In the genomic region with DNA sequence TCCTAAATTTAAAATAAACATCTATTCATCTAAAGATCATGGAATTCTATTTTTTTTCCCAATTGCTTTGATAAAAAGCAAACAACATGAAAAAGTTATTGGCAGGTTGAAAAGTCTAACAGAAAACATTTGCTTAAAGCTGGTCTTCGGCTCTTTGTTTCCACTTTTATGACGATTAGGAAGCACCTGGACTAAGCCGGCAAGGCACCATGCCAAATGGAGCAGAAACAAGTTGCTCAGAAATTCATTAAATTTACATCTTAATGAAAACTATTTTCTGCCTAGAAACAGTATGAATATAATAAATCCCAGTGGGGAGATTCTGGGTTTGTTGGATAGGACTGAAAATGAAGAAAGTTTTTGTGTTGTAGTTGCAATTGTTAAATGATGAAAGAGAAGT, we compare ENCODE assay signal across 20 cellular contexts.
DNase-seq lines count a peak whose midpoint lies in the region; ATAC-seq lines count a peak whose summit lies in the region.
"Had no signal": no experiment of that assay in that cellular context is flagged by ENCODE, and none has a peak within 500 bp of the region (broad histone marks: within the 10 kb centered on the region; RNA-seq: fewer than 3 reads in every experiment).

No MANE protein-coding gene starts in this region.

- peaks cover 11% of the 10 kb centered on the region; the same call in 1 of the 2 replicates for H3K9me3 ChIP-seq in BLaER1
- H3K9me3 ChIP-seq in HAP-1, result no peaks in the 10 kb centered on the region; the same call in 1 of the 2 replicates
- H3K9me3 ChIP-seq in effector memory CD4-positive, alpha-beta T cell (ENCODE audit: control insufficient read depth, low read length), result no peaks in the 10 kb centered on the region

- no peak overlapping the region for H3K4me3 Mint-ChIP-seq in memory B cell
- H3K4me3 Mint-ChIP-seq: CD14-positive monocyte, T-cell had no signal

- peak overlapping the region; percentile 24; the same call in 1 of the 2 replicates for H3K4me3 ChIP-seq in BLaER1
- H3K4me3 ChIP-seq in HAP-1, result no peak overlapping the region
- no peak overlapping the region for H3K4me3 ChIP-seq in effector memory CD4-positive, alpha-beta T cell (ENCODE audit: insufficient read depth, low read depth, low read length, poor library complexity, severe bottlenecking)
- H3K4me3 ChIP-seq: GM23248 had no signal

- H4K20me1 ChIP-seq in BLaER1, result no peaks in the 10 kb centered on the region

- peak; percentile 76 for ATAC-seq in memory B cell (ENCODE audit: low read depth)
- ATAC-seq: SK-N-SH treated with all-trans-retinoic acid at 6 μM for 48 hours, T-cell had no signal

- H3K4me1 ChIP-seq in BLaER1 (peaks cover 34% of the 10 kb centered on the region), HAP-1 (no peaks in the 10 kb centered on the region)
- no peaks in the 10 kb centered on the region for H3K4me1 ChIP-seq in effector memory CD4-positive, alpha-beta T cell (ENCODE audit: control insufficient read depth, insufficient read depth, low read length, poor library complexity, severe bottlenecking)

- no peaks in the 10 kb centered on the region for H3K9me3 Mint-ChIP-seq in memory B cell
- H3K9me3 Mint-ChIP-seq: CD14-positive monocyte, T-cell had no signal

- peak overlapping the region; percentile 75 for H3K9ac ChIP-seq in BLaER1
- H3K9ac ChIP-seq: GM23248 had no signal

- H3K27me3 Mint-ChIP-seq in memory B cell, result peaks cover 21% of the 10 kb centered on the region

- peaks cover 2% of the 10 kb centered on the region for H3K36me3 Mint-ChIP-seq in memory B cell
- H3K36me3 Mint-ChIP-seq: CD14-positive monocyte, T-cell had no signal

- peaks cover 2% of the 10 kb centered on the region for H3K4me1 Mint-ChIP-seq in memory B cell
- H3K4me1 Mint-ChIP-seq: CD14-positive monocyte had no signal

- in situ Hi-C loops in HAP-1 (cut with MboI; ENCODE audit: low sequenced_read_pairs), result no loop called here

- H3K27ac Mint-ChIP-seq in memory B cell, result peak overlapping the region; percentile 65
- H3K27ac Mint-ChIP-seq: CD14-positive monocyte, T-cell had no signal

- DNase-seq in HAP-1 (ENCODE audit: low spot score in 2 of 2) (peak; percentile 32 to 53), RPMI8226 (peak; percentile 49), memory B cell (ENCODE audit: low spot score in 2 of 2) (peak in 1 of 2 donors; percentile 27), EL (no peak), GM19240 (ENCODE audit: insufficient read length, low spot score) (no peak)
- no peak for DNase-seq in effector memory CD4-positive, alpha-beta T cell
- DNase-seq: DND-41; GF-D8; GM23248; HCEC 1CT; NCI-H1417 treated with DMSO at 0.1 percent for 48 hours; NCI-H187 treated with DMSO at 0.1 percent for 48 hours; NCI-H2227 treated with DMSO at 0.1 percent for 48 hours; NCI-H524 treated with DMSO at 0.1 percent for 48 hours; NK-92 treated with Interleukin-12 subunit alpha and Interleukin-12 subunit beta, amount 100 ng/mL, for 24 hours; SHP77 treated with DMSO at 0.1 percent for 48 hours; T-cell had no signal

- H3K27me3 ChIP-seq in BLaER1, result no peaks in the 10 kb centered on the region
- no peaks in the 10 kb centered on the region; the same call in 1 of the 2 replicates for H3K27me3 ChIP-seq in HAP-1 (ENCODE audit: low read depth)
- no peaks in the 10 kb centered on the region for H3K27me3 ChIP-seq in effector memory CD4-positive, alpha-beta T cell (replicated peaks; ENCODE audit: control insufficient read depth, insufficient read depth, low read length, poor library complexity, severe bottlenecking)

- H3K27ac ChIP-seq in BLaER1, result peak overlapping the region; percentile 97
- H3K27ac ChIP-seq in effector memory CD4-positive, alpha-beta T cell (ENCODE audit: insufficient read depth, low read length, poor library complexity, severe bottlenecking), result no peak overlapping the region
- H3K27ac ChIP-seq: GM23248 had no signal

- peak overlapping the region; percentile 62 for H3K4me2 ChIP-seq in BLaER1

- peaks cover 3% of the 10 kb centered on the region; the same call in 1 of the 2 replicates for H3K36me3 ChIP-seq in BLaER1
- H3K36me3 ChIP-seq in HAP-1 (replicated peaks), result no peaks in the 10 kb centered on the region
- no peaks in the 10 kb centered on the region for H3K36me3 ChIP-seq in effector memory CD4-positive, alpha-beta T cell (ENCODE audit: control insufficient read depth, insufficient read depth, low read length)

Comparison
In these comparisons a context has a peak if more than half of its experiments do, and no peak if none do; other contexts are left out.
1. DNase-seq: peak in HAP-1 (2 of 2) and RPMI8226 (single experiment); none in EL (single experiment), GM19240 (single experiment) and effector memory CD4-positive, alpha-beta T cell (0 of 3).